ENCODE assay signal across 2 cellular contexts in the genomic region with DNA sequence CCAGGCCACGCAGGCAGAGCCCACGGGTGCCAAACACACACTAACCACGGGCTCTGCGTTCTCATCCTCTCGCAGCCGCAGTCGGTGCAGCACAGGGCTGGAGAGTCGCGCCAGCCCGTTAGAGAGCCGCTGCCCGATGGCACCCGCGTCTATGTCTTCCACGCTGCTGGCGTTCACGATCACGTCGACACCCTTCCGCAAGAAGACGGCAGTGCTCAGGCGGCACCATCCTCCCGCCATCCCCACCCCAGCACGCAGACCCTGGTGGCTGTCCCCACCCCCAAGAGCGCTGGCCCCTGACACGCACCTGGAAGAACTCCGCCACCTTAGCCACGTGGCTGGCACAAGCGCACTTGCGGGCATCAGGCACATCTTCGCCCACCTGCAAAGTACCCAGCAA.
TF ChIP-seq lines count a peak whose summit lies in the region.

No MANE protein-coding gene starts in this region.

TF ChIP-seq in HCT116, 20 proteins besides CTCF, POLR2A, EP300 and RAD21:
- TF ChIP-seq SRF (IDR thresholded peaks at IDR 0.05; ENCODE audit: low read depth) (no peak), EGR1 (IDR thresholded peaks at IDR 0.05; ENCODE audit: low read depth) (no peak), ZBTB33 (IDR thresholded peaks at IDR 0.05; ENCODE audit: extremely low read depth, insufficient replicate concordance, low read length) (no peak), CBX3 (IDR thresholded peaks at IDR 0.05; ENCODE audit: low read depth) (no peak), ZFX (IDR thresholded peaks at IDR 0.05) (no peak), CEBPB (IDR thresholded peaks at IDR 0.05; ENCODE audit: low read depth) (no peak), SP1 (IDR thresholded peaks at IDR 0.05; ENCODE audit: low read depth) (no peak), POLR2AphosphoS5 (IDR thresholded peaks at IDR 0.05; ENCODE audit: low read depth, low read length) (no peak), YY1 (IDR thresholded peaks at IDR 0.05; ENCODE audit: extremely low read depth, insufficient replicate concordance, low read depth, low read length) (no peak), JUND (IDR thresholded peaks at IDR 0.05) (no peak), EZH2 (IDR thresholded peaks at IDR 0.05) (no peak), SIN3A (IDR thresholded peaks at IDR 0.05; ENCODE audit: low read depth) (no peak), EZH2phosphoT487 (IDR thresholded peaks at IDR 0.05; ENCODE audit: borderline replicate concordance) (no peak), FOSL1 (IDR thresholded peaks at IDR 0.05; ENCODE audit: low read depth) (no peak)
- TF ChIP-seq, protein P1, sequence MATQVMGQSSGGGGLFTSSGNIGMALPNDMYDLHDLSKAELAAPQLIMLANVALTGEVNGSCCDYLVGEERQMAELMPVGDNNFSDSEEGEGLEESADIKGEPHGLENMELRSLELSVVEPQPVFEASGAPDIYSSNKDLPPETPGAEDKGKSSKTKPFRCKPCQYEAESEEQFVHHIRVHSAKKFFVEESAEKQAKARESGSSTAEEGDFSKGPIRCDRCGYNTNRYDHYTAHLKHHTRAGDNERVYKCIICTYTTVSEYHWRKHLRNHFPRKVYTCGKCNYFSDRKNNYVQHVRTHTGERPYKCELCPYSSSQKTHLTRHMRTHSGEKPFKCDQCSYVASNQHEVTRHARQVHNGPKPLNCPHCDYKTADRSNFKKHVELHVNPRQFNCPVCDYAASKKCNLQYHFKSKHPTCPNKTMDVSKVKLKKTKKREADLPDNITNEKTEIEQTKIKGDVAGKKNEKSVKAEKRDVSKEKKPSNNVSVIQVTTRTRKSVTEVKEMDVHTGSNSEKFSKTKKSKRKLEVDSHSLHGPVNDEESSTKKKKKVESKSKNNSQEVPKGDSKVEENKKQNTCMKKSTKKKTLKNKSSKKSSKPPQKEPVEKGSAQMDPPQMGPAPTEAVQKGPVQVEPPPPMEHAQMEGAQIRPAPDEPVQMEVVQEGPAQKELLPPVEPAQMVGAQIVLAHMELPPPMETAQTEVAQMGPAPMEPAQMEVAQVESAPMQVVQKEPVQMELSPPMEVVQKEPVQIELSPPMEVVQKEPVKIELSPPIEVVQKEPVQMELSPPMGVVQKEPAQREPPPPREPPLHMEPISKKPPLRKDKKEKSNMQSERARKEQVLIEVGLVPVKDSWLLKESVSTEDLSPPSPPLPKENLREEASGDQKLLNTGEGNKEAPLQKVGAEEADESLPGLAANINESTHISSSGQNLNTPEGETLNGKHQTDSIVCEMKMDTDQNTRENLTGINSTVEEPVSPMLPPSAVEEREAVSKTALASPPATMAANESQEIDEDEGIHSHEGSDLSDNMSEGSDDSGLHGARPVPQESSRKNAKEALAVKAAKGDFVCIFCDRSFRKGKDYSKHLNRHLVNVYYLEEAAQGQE (IDR thresholded peaks at IDR 0.05; ENCODE audit: low read depth): no peak
- TF ChIP-seq, protein P2, sequence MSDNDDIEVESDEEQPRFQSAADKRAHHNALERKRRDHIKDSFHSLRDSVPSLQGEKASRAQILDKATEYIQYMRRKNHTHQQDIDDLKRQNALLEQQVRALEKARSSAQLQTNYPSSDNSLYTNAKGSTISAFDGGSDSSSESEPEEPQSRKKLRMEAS (IDR thresholded peaks at IDR 0.05): no peak
- TF ChIP-seq, protein P3, sequence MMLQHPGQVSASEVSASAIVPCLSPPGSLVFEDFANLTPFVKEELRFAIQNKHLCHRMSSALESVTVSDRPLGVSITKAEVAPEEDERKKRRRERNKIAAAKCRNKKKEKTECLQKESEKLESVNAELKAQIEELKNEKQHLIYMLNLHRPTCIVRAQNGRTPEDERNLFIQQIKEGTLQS (IDR thresholded peaks at IDR 0.05): no peak
TF ChIP-seq in HCT116: peak in this region for 0.

TF ChIP-seq in K562, 482 proteins besides CTCF, POLR2A, EP300 and RAD21:
- TF ChIP-seq POLR2G (IDR thresholded peaks at IDR 0.05; ENCODE audit: low read depth, low read length) (0 out of 2 replicates have a peak, but pooled peaks have one; percentile 48), ESRRA (IDR thresholded peaks at IDR 0.05; ENCODE audit: borderline replicate concordance, low read depth) (no peak), STAT5A (IDR thresholded peaks at IDR 0.05; ENCODE audit: borderline replicate concordance, low read length) (no peak)
